18 cellular contexts compared by ENCODE assay signal in the genomic region with DNA sequence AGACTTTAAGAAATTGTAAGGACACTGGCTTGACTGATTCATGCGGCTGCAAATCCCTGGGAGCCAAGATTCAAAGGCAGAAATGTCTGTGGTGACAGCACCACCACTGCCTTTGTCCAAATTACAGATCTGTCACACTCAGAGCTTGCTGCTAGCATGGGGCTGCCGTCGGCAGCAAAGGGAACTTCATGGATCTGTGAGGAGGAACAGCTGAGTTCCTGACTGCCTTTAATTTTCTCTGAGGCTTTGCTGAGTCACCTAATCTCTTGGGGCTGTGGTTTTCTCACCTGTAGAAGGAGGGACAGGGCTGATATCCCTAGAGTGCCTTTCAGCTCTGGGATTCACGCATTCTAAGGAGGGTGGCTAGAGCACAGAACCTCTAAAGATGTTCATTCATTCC. TPM values are rescaled to one million over a fixed set of nuclear protein-coding genes. Genes with fewer than 3 reads are reported as not detected.
DNase-seq lines count a peak whose midpoint lies in the region; ATAC-seq and TF ChIP-seq lines count a peak whose summit lies in the region.
"Had no signal": no experiment of that assay in that cellular context is flagged by ENCODE, and none has a peak within 500 bp of the region (broad histone marks: within the 10 kb centered on the region; RNA-seq: fewer than 3 reads in every experiment).

No MANE protein-coding gene starts in this region.

- POLR2A ChIA-PET in naive thymus-derived CD8-positive, alpha-beta T cell (lab: Charles Lee) = no interaction called here

- H3K9ac ChIP-seq in neural progenitor cell = no peak overlapping the region

- TF ChIP-seq CTCF in left ventricle myocardium inferior (IDR thresholded peaks at IDR 0.05; ENCODE audit: borderline replicate concordance) (no peak), RWPE2 (IDR thresholded peaks at IDR 0.05; ENCODE audit: poor library complexity, severe bottlenecking) (no peak), hepatocyte (IDR thresholded peaks at IDR 0.05; ENCODE audit: poor library complexity) (no peak), suprapubic skin (IDR thresholded peaks at IDR 0.05) (no peak), neural progenitor cell (IDR thresholded peaks at IDR 0.05) (no peak)

- peaks cover 7% of the 10 kb centered on the region for H3F3A ChIP-seq in neural progenitor cell (ENCODE audit: low read depth)

- H3K27ac ChIP-seq in left ventricle myocardium inferior (replicated peaks) = peak overlapping the region; percentile 36
- H3K27ac ChIP-seq in RWPE2 (ENCODE audit: poor library complexity, severe bottlenecking) = peak overlapping the region; percentile 19
- H3K27ac ChIP-seq in hepatocyte = no peak overlapping the region
- peak overlapping the region; percentile 80 for H3K27ac ChIP-seq in suprapubic skin
- no peak overlapping the region for H3K27ac ChIP-seq in neural progenitor cell
- H3K27ac ChIP-seq: cardiac muscle cell, psoas muscle had no signal

- intact Hi-C loops in left ventricle myocardium inferior (cut with micrococcal nuclease) (no loop called here), cardiac septum (cut with DNase I) (no loop called here)

- H3K36me3 ChIP-seq in left ventricle myocardium inferior (no peaks in the 10 kb centered on the region), RWPE2 (ENCODE audit: low read depth) (0 out of 2 replicates have a peak, but pooled peaks cover 9% of the 10 kb centered on the region), hepatocyte (replicated peaks; ENCODE audit: insufficient read depth, low read depth) (no peaks in the 10 kb centered on the region), suprapubic skin (no peaks in the 10 kb centered on the region), neural progenitor cell (no peaks in the 10 kb centered on the region)
- H3K36me3 ChIP-seq: cardiac muscle cell had no signal

- no peaks in the 10 kb centered on the region for H3K79me2 ChIP-seq in hepatocyte
- H3K79me2 ChIP-seq in neural progenitor cell (ENCODE audit: low read depth) = no peaks in the 10 kb centered on the region

- H3K9me3 ChIP-seq in left ventricle myocardium inferior (replicated peaks) = no peaks in the 10 kb centered on the region
- H3K9me3 ChIP-seq in RWPE2 (ENCODE audit: severe bottlenecking) = no peaks in the 10 kb centered on the region
- no peaks in the 10 kb centered on the region for H3K9me3 ChIP-seq in hepatocyte (ENCODE audit: low read depth)
- H3K9me3 ChIP-seq in suprapubic skin = no peaks in the 10 kb centered on the region
- H3K9me3 ChIP-seq in neural progenitor cell (ENCODE audit: low read depth) = no peaks in the 10 kb centered on the region
- H3K9me3 ChIP-seq: psoas muscle had no signal

- H3K27ac Mint-ChIP-seq in naive thymus-derived CD8-positive, alpha-beta T cell = no peak overlapping the region
- no peak overlapping the region for H3K27ac Mint-ChIP-seq in neural progenitor cell
- H3K27ac Mint-ChIP-seq: activated CD8-positive, alpha-beta T cell treated with anti-CD3 and anti-CD28 coated beads, Interleukin-2, amount 10 ng/mL, durations not matched to agents 7 days and 5 days; stimulated activated effector memory CD8-positive, alpha-beta T cell treated with anti-CD3 and anti-CD28 coated beads, Interleukin-12 subunit alpha, Interleukin-12 subunit beta, amount 100 ng/mL, for 72 hours had no signal

- H3K4me1 Mint-ChIP-seq in naive thymus-derived CD8-positive, alpha-beta T cell = peaks cover 0 to 18% (median 13%) of the 10 kb centered on the region in 4 donors
- peaks cover 17% of the 10 kb centered on the region for H3K4me1 Mint-ChIP-seq in neural progenitor cell

- H3K4me3 ChIP-seq in left ventricle myocardium inferior (no peak overlapping the region), RWPE2 (ENCODE audit: severe bottlenecking) (no peak overlapping the region), hepatocyte (no peak overlapping the region), suprapubic skin (no peak overlapping the region), neural progenitor cell (no peak overlapping the region)
- H3K4me3 ChIP-seq: cardiac muscle cell, lung, psoas muscle had no signal

- peak; percentile 14; the same call in 1 of the 3 replicates for ATAC-seq in RWPE2 (ENCODE audit: low read depth)
- ATAC-seq in HG02938 (IDR thresholded peaks at IDR 0.05; ENCODE audit: unreplicated experiment) = no peak
- no peak for ATAC-seq in naive thymus-derived CD8-positive, alpha-beta T cell
- ATAC-seq: activated CD8-positive, alpha-beta T cell treated with anti-CD3 and anti-CD28 coated beads, Interleukin-2, amount 10 ng/mL, durations not matched to agents 7 days and 5 days; psoas muscle; stimulated activated effector memory CD8-positive, alpha-beta T cell treated with anti-CD3 and anti-CD28 coated beads, Interleukin-12 subunit alpha, Interleukin-12 subunit beta, amount 100 ng/mL, for 72 hours had no signal

- H3K4me1 ChIP-seq in left ventricle myocardium inferior (peaks cover 11% of the 10 kb centered on the region), RWPE2 (ENCODE audit: insufficient read depth, poor library complexity, severe bottlenecking) (peaks cover 28% of the 10 kb centered on the region), hepatocyte (ENCODE audit: insufficient read depth) (peaks cover 6% of the 10 kb centered on the region), suprapubic skin (peaks cover 58% of the 10 kb centered on the region), neural progenitor cell (peaks cover 4% of the 10 kb centered on the region)
- H3K4me1 ChIP-seq: psoas muscle had no signal

- TF ChIP-seq EP300 in suprapubic skin (IDR thresholded peaks at IDR 0.05) = no peak

- no peaks in the 10 kb centered on the region for H4K20me1 ChIP-seq in hepatocyte (ENCODE audit: insufficient read depth, poor library complexity, severe bottlenecking)
- no peaks in the 10 kb centered on the region for H4K20me1 ChIP-seq in neural progenitor cell (ENCODE audit: low read depth)

- DNase-seq in left ventricle myocardium inferior (no peak), cardiac septum (ENCODE audit: low spot score) (no peak), RWPE2 (ENCODE audit: low spot score) (no peak), hepatocyte (ENCODE audit: low spot score) (peak; percentile 1), suprapubic skin (ENCODE audit: low spot score in 2 of 2) (no peak), neural progenitor cell (ENCODE audit: low spot score) (no peak)
- DNase-seq in naive thymus-derived CD8-positive, alpha-beta T cell = no peak
- DNase-seq: activated CD8-positive, alpha-beta T cell treated with anti-CD3 and anti-CD28 coated beads, Interleukin-2, amount 10 ng/mL, durations not matched to agents 7 days and 5 days; activated gamma-delta T cell; DMS153; NCI-H2081; psoas muscle; stimulated activated CD4-positive, alpha-beta T cell treated with anti-CD3 and anti-CD28 coated beads, Interleukin-2, amount 100 ng/mL, for 48 hours had no signal

- H3K27me3 ChIP-seq in left ventricle myocardium inferior (ENCODE audit: low read depth) = peaks cover 21% of the 10 kb centered on the region
- H3K27me3 ChIP-seq in RWPE2 (ENCODE audit: insufficient read depth, poor library complexity, severe bottlenecking) = no peaks in the 10 kb centered on the region
- no peaks in the 10 kb centered on the region for H3K27me3 ChIP-seq in hepatocyte
- H3K27me3 ChIP-seq in suprapubic skin = peaks cover 5% of the 10 kb centered on the region
- peaks cover 25% of the 10 kb centered on the region for H3K27me3 ChIP-seq in neural progenitor cell
- H3K27me3 ChIP-seq: cardiac muscle cell had no signal

- no peak overlapping the region for H3K4me3 Mint-ChIP-seq in naive thymus-derived CD8-positive, alpha-beta T cell
- no peak overlapping the region for H3K4me3 Mint-ChIP-seq in neural progenitor cell
- H3K4me3 Mint-ChIP-seq: activated CD8-positive, alpha-beta T cell treated with anti-CD3 and anti-CD28 coated beads, Interleukin-2, amount 10 ng/mL, durations not matched to agents 7 days and 5 days; stimulated activated effector memory CD8-positive, alpha-beta T cell treated with anti-CD3 and anti-CD28 coated beads, Interleukin-12 subunit alpha, Interleukin-12 subunit beta, amount 100 ng/mL, for 72 hours had no signal

- no peaks in the 10 kb centered on the region for H3K9me2 ChIP-seq in hepatocyte (replicated peaks; ENCODE audit: insufficient read depth)

- peaks cover 0 to 2% (median 0%) of the 10 kb centered on the region in 3 donors for H3K36me3 Mint-ChIP-seq in naive thymus-derived CD8-positive, alpha-beta T cell
- H3K36me3 Mint-ChIP-seq in neural progenitor cell = peaks cover 5% of the 10 kb centered on the region
- H3K36me3 Mint-ChIP-seq: stimulated activated effector memory CD8-positive, alpha-beta T cell treated with anti-CD3 and anti-CD28 coated beads, Interleukin-12 subunit alpha, Interleukin-12 subunit beta, amount 100 ng/mL, for 72 hours had no signal

- no peak for TF ChIP-seq POLR2A in suprapubic skin (IDR thresholded peaks at IDR 0.05)

- H2AFZ ChIP-seq in hepatocyte (no peak overlapping the region), neural progenitor cell (replicated peaks) (no peak overlapping the region)

- no peaks in the 10 kb centered on the region for H3K9me3 Mint-ChIP-seq in naive thymus-derived CD8-positive, alpha-beta T cell
- H3K9me3 Mint-ChIP-seq in neural progenitor cell = no peaks in the 10 kb centered on the region
- H3K9me3 Mint-ChIP-seq: stimulated activated effector memory CD8-positive, alpha-beta T cell treated with anti-CD3 and anti-CD28 coated beads, Interleukin-12 subunit alpha, Interleukin-12 subunit beta, amount 100 ng/mL, for 72 hours had no signal

- H3K4me2 ChIP-seq in hepatocyte (no peak overlapping the region), neural progenitor cell (no peak overlapping the region)

- peaks cover 11 to 29% (median 14%) of the 10 kb centered on the region in 5 donors for H3K27me3 Mint-ChIP-seq in naive thymus-derived CD8-positive, alpha-beta T cell
- peaks cover 8% of the 10 kb centered on the region for H3K27me3 Mint-ChIP-seq in neural progenitor cell (ENCODE audit: insufficient read depth, low read depth)

- WGBS in hepatocyte (ENCODE audit: low lambda C conversion rate, missing lambda C conversion rate) = 63% methylated on average over 4 of the region's 4 CpGs
- WGBS in suprapubic skin = 58% methylated on average over 4 of the region's 4 CpGs

RNA-seq across cellular contexts. Expression of a gene that starts 4.1 kb away (rescaled TPM):
- total RNA-seq in left ventricle myocardium inferior (8.2 TPM), cardiac septum (2.6 TPM), hepatocyte (2.6 and 6.1 TPM in 2 replicates), suprapubic skin (100 to 1,000 TPM in 1 of 4 donors, 10 to 100 TPM in 3; 71.7 to 145 (median 79.2) TPM), neural progenitor cell (ENCODE audit: low replicate concordance) (0.90 TPM in 1 of 2 replicates, not detected in the other)
- polyA plus RNA-seq in hepatocyte = 2.7 and 8.2 TPM in 2 replicates
- total RNA-seq in naive thymus-derived CD8-positive, alpha-beta T cell = not detected
- 1 to 10 TPM in 1 of 3 donors, not detected in 2; 1.1 TPM for polyA plus RNA-seq in naive thymus-derived CD8-positive, alpha-beta T cell

RNA-seq across cellular contexts. Expression of a gene that starts 48.1 kb away (rescaled TPM):
- total RNA-seq in left ventricle myocardium inferior (not detected), cardiac septum (not detected), hepatocyte (0.30 TPM in 1 of 2 replicates, not detected in the other), suprapubic skin (not detected), neural progenitor cell (ENCODE audit: low replicate concordance) (not detected in 2 replicates)
- polyA plus RNA-seq in hepatocyte = 0.47 and 1.2 TPM in 2 replicates
- total RNA-seq in naive thymus-derived CD8-positive, alpha-beta T cell = under 1 TPM in 1 of 2 experiments, not detected in 1; 0.31 TPM
- polyA plus RNA-seq in naive thymus-derived CD8-positive, alpha-beta T cell = under 1 TPM in 1 of 3 donors, not detected in 2; 0.20 TPM
- total RNA-seq: epithelial cell of proximal tubule, lung, psoas muscle had no signal
- polyA plus RNA-seq: lung, psoas muscle had no signal

Comparison
In these comparisons a context has a peak if more than half of its experiments do, and no peak if none do; other contexts are left out.
1. H3K27ac ChIP-seq: peak in left ventricle myocardium inferior (single experiment), RWPE2 (single experiment) and suprapubic skin (single experiment); none in hepatocyte (single experiment) and neural progenitor cell (single experiment).